Comparison of ENCODE assay signal across 31 cellular contexts in the genomic region with DNA sequence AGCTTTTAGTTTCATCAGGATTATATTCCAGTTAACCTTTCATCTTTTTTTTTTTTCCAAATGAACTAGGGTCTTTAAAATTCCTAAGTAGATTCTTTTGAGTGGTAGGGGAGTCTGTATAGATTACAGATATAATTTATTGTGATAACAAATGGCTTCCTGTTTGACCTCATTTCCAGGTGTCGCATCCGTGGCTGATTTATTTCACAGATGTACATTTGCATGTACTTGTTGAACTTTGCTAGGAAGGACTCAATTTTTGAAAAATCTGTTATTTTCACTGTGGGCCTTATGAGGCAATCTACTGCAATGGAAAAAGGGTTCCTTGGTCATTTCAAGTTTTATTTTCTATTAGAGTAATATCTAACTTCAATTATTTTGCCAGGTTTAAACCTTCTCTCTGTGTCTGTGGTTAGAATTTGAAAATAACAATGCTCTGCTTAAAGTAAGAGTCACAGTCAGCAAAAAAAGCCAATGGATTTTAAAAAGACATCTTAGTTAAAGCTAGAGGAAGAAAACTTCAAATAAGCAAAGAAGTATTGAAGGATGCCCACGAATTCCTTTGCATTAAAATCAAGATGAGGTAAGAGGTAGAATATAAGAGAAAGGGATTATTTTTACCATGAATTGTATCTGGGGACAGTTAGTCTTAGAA. TPM values are rescaled to one million over a fixed set of nuclear protein-coding genes. Genes with fewer than 3 reads are reported as not detected.
"Had no signal": no experiment of that assay in that cellular context is flagged by ENCODE, and none has a peak within 500 bp of the region (broad histone marks: within the 10 kb centered on the region; RNA-seq: fewer than 3 reads in every experiment).

No MANE protein-coding gene starts in this region.

- DNase-seq: activated CD4-positive, alpha-beta memory T cell treated with anti-CD3 and anti-CD28 coated beads, Interleukin-2, amount 10 ng/mL, durations not matched to agents 7 days and 5 days; activated CD4-positive, alpha-beta T cell treated with anti-CD3 and anti-CD28 coated beads for 1 hour; activated CD4-positive, alpha-beta T cell treated with anti-CD3 and anti-CD28 coated beads for 48 hours; activated CD4-positive, CD25-positive, alpha-beta regulatory T cell; activated CD8-positive, alpha-beta memory T cell treated with anti-CD3 and anti-CD28 coated beads for 24 hours; activated CD8-positive, alpha-beta memory T cell treated with anti-CD3 and anti-CD28 coated beads, Interleukin-2, amount 10 ng/mL, durations not matched to agents 7 days and 5 days; activated CD8-positive, alpha-beta memory T cell treated with anti-CD3 and anti-CD28 coated beads, Interleukin-2, amount 50 U/mL, for 48 hours; activated effector memory CD4-positive, alpha-beta T cell treated with Interleukin-2 at 50 U/mL for 16 hours; activated naive CD4-positive, alpha-beta T cell treated with anti-CD3 and anti-CD28 coated beads, Interleukin-2, amount 10 ng/mL, durations not matched to agents 7 days and 5 days; activated naive CD8-positive, alpha-beta T cell treated with anti-CD3 and anti-CD28 coated beads, Interleukin-2, amount 50 U/mL, for 24 hours; activated T-cell treated with anti-CD3 and anti-CD28 coated beads, Interleukin-2, amount 50 U/mL, for 48 hours; anterior cingulate cortex; caudate nucleus; cerebellar nuclear complex; NCI-H1105; NCI-H1417 treated with DMSO at 0.1 percent for 48 hours; NCI-H187 treated with DMSO at 0.1 percent for 48 hours; NCI-H2081; NCI-H226; NCI-H524 treated with DMSO at 0.1 percent for 48 hours; NK-92 treated with Interleukin-12 subunit alpha and Interleukin-12 subunit beta, amount 100 ng/mL, for 24 hours; PC-9; SIG-M5; T1000; WERI-Rb-1 had no signal

- H3K36me3 ChIP-seq: WERI-Rb-1 had no signal

- H2AFZ ChIP-seq: PC-9 had no signal

- H3K4me3 ChIP-seq: PC-9 had no signal

- ATAC-seq: activated CD8-positive, alpha-beta memory T cell treated with anti-CD3 and anti-CD28 coated beads, Interleukin-2, amount 10 ng/mL, durations not matched to agents 7 days and 5 days; activated naive CD8-positive, alpha-beta T cell treated with anti-CD3 and anti-CD28 coated beads, Interleukin-2, amount 50 U/mL, for 24 hours; Right ventricle myocardium inferior had no signal

- H3K4me2 ChIP-seq: PC-9 had no signal

- H3K27ac ChIP-seq: PC-9, RWPE1, WERI-Rb-1 had no signal

- FAIRE-seq: bronchial epithelial cell, RCC 7860 had no signal

RNA-seq across cellular contexts. Expression of a gene that starts 57.9 kb away (rescaled TPM):
- total RNA-seq: activated CD4-positive, alpha-beta memory T cell treated with anti-CD3 and anti-CD28 coated beads, Interleukin-2, amount 10 ng/mL, durations not matched to agents 7 days and 5 days; T-helper 1 cell treated with Interleukin-12 subunit alpha and Interleukin-12 subunit beta and Interleukin-4 antibody, amounts not matched to agents 30 ng/mL and 1 ng/mL, for 36 hours; T-helper 2 cell treated with Interferon-gamma antibody and Interleukin-4, amounts not matched to agents 100 ng/mL and 5 ng/mL, for 36 hours had no signal
